23 cellular contexts compared by ENCODE assay signal in the genomic region with DNA sequence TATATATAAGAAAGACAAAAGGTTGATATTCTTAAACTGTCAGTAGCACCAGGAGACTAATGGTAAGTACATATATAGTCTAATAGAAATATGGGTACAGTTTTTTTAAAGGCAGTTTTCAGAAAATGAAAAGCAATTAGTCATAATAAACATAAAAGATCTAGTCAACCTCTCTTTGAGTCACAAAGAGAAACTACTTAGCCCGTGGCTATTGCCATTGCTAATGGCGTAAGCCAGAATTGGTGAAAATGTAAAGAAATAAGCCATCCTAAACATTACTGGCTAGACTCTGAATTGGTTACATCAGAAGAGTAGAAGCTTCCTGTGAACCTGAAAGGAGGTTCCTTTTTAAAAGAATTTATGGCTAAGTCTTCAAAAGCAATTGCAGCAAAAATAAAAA.
"Had no signal": no experiment of that assay in that cellular context is flagged by ENCODE, and none has a peak within 500 bp of the region (broad histone marks: within the 10 kb centered on the region; RNA-seq: fewer than 3 reads in every experiment).

No MANE protein-coding gene starts in this region.

- H3K27ac Mint-ChIP-seq: activated B cell treated with CpG ODN at 0.5 μM for 24 hours; activated CD4-positive, alpha-beta T cell treated with anti-CD3 and anti-CD28 coated beads, Interleukin-2, amount 10 ng/mL, durations not matched to agents 24 days and 14 days; activated naive CD4-positive, alpha-beta T cell treated with anti-CD3 and anti-CD28 coated beads, Interleukin-2, amount 50 U/mL, for 72 hours; T-helper 17 cell had no signal

- H3K36me3 Mint-ChIP-seq: activated naive CD4-positive, alpha-beta T cell treated with anti-CD3 and anti-CD28 coated beads, Interleukin-2, amount 50 U/mL, for 72 hours; brain had no signal

- ATAC-seq: activated naive CD4-positive, alpha-beta T cell treated with anti-CD3 and anti-CD28 coated beads, Interleukin-2, amount 50 U/mL, for 72 hours; activated T-cell treated with anti-CD3 and anti-CD28 coated beads, Interleukin-2, amount 50 U/mL, for 4 hours; Panc1; T-helper 17 cell had no signal

- H3K4me1 Mint-ChIP-seq: activated B cell treated with CpG ODN at 0.5 μM for 24 hours; activated CD4-positive, alpha-beta T cell treated with anti-CD3 and anti-CD28 coated beads, Interleukin-2, amount 10 ng/mL, durations not matched to agents 24 days and 14 days; T-helper 17 cell had no signal

- H3K9me3 Mint-ChIP-seq: activated CD4-positive, alpha-beta T cell treated with anti-CD3 and anti-CD28 coated beads, Interleukin-2, amount 10 ng/mL, durations not matched to agents 24 days and 14 days had no signal

- H3K4me3 Mint-ChIP-seq: activated B cell treated with CpG ODN at 0.5 μM for 24 hours; activated CD4-positive, alpha-beta T cell treated with anti-CD3 and anti-CD28 coated beads, Interleukin-2, amount 10 ng/mL, durations not matched to agents 24 days and 14 days; activated T-cell treated with anti-CD3 and anti-CD28 coated beads, Interleukin-2, amount 50 U/mL, for 4 hours; brain; T-helper 17 cell had no signal

- DNase-seq: activated B cell treated with CpG ODN at 0.5 μM for 24 hours; activated CD4-positive, alpha-beta T cell treated with anti-CD3 and anti-CD28 coated beads for 1 hour; activated CD4-positive, alpha-beta T cell treated with anti-CD3 and anti-CD28 coated beads, Interleukin-2, amount 10 ng/mL, durations not matched to agents 24 days and 14 days; activated CD4-positive, alpha-beta T cell treated with anti-CD3 and anti-CD28 coated beads, Interleukin-2, amount 50 U/mL, for 48 hours; activated effector memory CD4-positive, alpha-beta T cell treated with anti-CD3 and anti-CD28 coated beads, Interleukin-2, amount 50 U/mL, for 16 hours; activated naive CD4-positive, alpha-beta T cell treated with Interleukin-2 at 50 U/mL for 16 hours; activated T-cell treated with anti-CD3 and anti-CD28 coated beads, Interleukin-2, amount 50 U/mL, for 4 hours; amygdala; cerebellar nuclear complex; Kasumi-1; NCI-H1092; NCI-H1417; NCI-H1930; NCI-H2171; NCI-H226; NCI-H526; NCI-H82; SHP77 treated with DMSO at 0.1 percent for 48 hours; T-helper 17 cell; T-helper 9 cell had no signal

- H3K27me3 Mint-ChIP-seq: activated B cell treated with CpG ODN at 0.5 μM for 24 hours; activated CD4-positive, alpha-beta T cell treated with anti-CD3 and anti-CD28 coated beads, Interleukin-2, amount 10 ng/mL, durations not matched to agents 24 days and 14 days; brain; T-helper 17 cell had no signal
